8 cellular contexts compared by ENCODE assay signal in genomic region chr9:15901572-15901971, GRCh38.
"Had no signal": no experiment of that assay in that cellular context is flagged by ENCODE, and none has a peak within 500 bp of the region (broad histone marks: within the 10 kb centered on the region; RNA-seq: fewer than 3 reads in every experiment).

No MANE protein-coding gene starts in this region.

- H3K4me3 Mint-ChIP-seq: GM23338, H9 had no signal

- FAIRE-seq: H1, H54, HTR-8/SVneo, K562 had no signal

- ATAC-seq: GM23338, K562 had no signal

- H2AFZ ChIP-seq: GM23338 had no signal

- H3K27ac Mint-ChIP-seq: GM23338, H9 had no signal

- DNase-seq: H9, HCEC 1CT, IMR-90 had no signal

- H3K4me1 Mint-ChIP-seq: GM23338, H9 had no signal

- H3K4me2 ChIP-seq: GM23338 had no signal

- H3K4me3 ChIP-seq: GM23338, K562 had no signal
